Comparison of ENCODE assay signal across 10 cellular contexts in the genomic region with DNA sequence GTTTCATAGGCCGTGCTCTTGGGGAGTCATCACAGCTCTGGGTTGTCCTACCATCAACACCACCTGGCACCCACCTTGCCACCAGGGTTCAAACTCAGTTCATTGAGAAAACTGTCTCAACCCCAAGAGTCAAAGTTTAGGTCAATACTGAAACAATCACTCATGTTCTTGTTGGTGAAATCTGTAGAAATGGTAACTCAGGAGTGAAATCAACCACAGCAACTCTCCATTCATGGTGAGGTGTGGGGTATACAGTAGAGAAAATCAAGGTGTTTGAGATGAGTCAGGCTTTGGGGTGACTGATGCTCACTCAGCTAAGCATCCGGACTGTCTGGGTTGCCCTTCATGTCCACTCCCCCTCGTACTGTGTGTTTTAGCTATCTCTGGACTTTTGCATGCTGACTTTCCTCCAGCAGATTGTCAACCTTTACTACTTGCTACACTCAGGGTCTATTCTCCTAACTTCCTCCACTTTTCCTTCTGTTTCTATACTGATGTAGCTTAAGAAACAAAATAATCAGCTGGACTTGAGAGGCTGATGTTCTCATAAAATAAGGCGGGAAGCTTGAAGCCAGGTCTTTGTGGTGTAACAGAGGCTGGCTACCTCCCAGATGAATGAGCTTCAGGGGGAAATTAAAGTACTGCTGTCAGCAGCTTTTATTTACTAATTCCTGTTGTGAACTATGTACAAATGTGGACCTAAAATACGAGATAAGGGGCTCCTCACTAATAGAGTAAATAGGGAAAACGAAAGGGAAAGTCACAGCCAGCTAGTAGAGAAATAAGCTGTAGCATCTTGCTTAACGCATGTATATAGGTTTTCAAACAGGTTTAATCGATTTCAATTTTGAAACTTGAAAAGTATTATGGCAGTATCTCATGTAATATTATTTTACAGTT.
DNase-seq lines count a peak whose midpoint lies in the region; ATAC-seq and TF ChIP-seq lines count a peak whose summit lies in the region.
"Had no signal": no experiment of that assay in that cellular context is flagged by ENCODE, and none has a peak within 500 bp of the region (broad histone marks: within the 10 kb centered on the region; RNA-seq: fewer than 3 reads in every experiment).

No MANE protein-coding gene starts in this region.

- peak; percentile 21 for DNase-seq in activated T-cell treated with anti-CD3 and anti-CD28 coated beads for 48 hours (ENCODE audit: low read depth)
- no peak for DNase-seq in activated T-cell treated with anti-CD3 and anti-CD28 coated beads, Interleukin-2, amount 50 U/mL, for 1 hour
- no peak for DNase-seq in mammary epithelial cell
- DNase-seq in stimulated activated effector memory CD8-positive, alpha-beta T cell treated with anti-CD3 and anti-CD28 coated beads, Interleukin-12 subunit alpha, Interleukin-12 subunit beta, amount 100 ng/mL, for 72 hours (ENCODE audit: low spot score in 2 of 2) = no peak
- no peak for DNase-seq in neural progenitor cell (ENCODE audit: low spot score)
- no peak for DNase-seq in SW480 (ENCODE audit: low spot score)
- no peak for DNase-seq in coronary artery (ENCODE audit: low spot score)
- DNase-seq: AML-193 had no signal

- no peaks in the 10 kb centered on the region for H3K9me3 ChIP-seq in mammary epithelial cell (replicated peaks; ENCODE audit: insufficient read depth, low read length)
- H3K9me3 ChIP-seq in neural progenitor cell (ENCODE audit: low read depth) = no peaks in the 10 kb centered on the region

- BruUV-seq in mammary epithelial cell (replicated peaks; lab: Mats Ljungman, UMichigan) = TSS peak; percentile 51

- 81% methylated on average over 8 of the region's 8 CpGs for WGBS in mammary epithelial cell (ENCODE audit: low coverage, missing lambda C conversion rate)

- H3K9ac ChIP-seq in mammary epithelial cell (ENCODE audit: insufficient read depth, low read length) (no peak overlapping the region), neural progenitor cell (no peak overlapping the region)

- peaks cover 6% of the 10 kb centered on the region for H3K36me3 Mint-ChIP-seq in stimulated activated effector memory CD8-positive, alpha-beta T cell treated with anti-CD3 and anti-CD28 coated beads, Interleukin-12 subunit alpha, Interleukin-12 subunit beta, amount 100 ng/mL, for 72 hours
- H3K36me3 Mint-ChIP-seq in neural progenitor cell = no peaks in the 10 kb centered on the region

- H3K27ac ChIP-seq in mammary epithelial cell (ENCODE audit: insufficient read depth, low read depth, low read length) (no peak overlapping the region), neural progenitor cell (no peak overlapping the region), coronary artery (no peak overlapping the region)

- H3K4me3 Mint-ChIP-seq in stimulated activated effector memory CD8-positive, alpha-beta T cell treated with anti-CD3 and anti-CD28 coated beads, Interleukin-12 subunit alpha, Interleukin-12 subunit beta, amount 100 ng/mL, for 72 hours = peak overlapping the region; percentile 48
- no peak overlapping the region for H3K4me3 Mint-ChIP-seq in neural progenitor cell
- H3K4me3 Mint-ChIP-seq: GM23338 had no signal

- in situ Hi-C loops in mammary epithelial cell (cut with MboI; ENCODE audit: low sequenced_read_pairs in 2 of 2) = loop anchor here (10.0 to 25.0 kb wide), 5 partner anchors 110 to 1415 kb away; a partner anchor contains a TSS

- CTCF ChIA-PET in mammary epithelial cell (lab: Charles Lee; ENCODE audit: low non-redundant PET) = interaction anchor here (0.6 kb wide), 1 partner anchor 1200 kb away, joined by 5 read pairs; no protein-coding TSS in a partner anchor

- TF ChIP-seq CTCF in mammary epithelial cell (conservative IDR thresholded peaks at IDR 0.05 in 1 of 2, IDR thresholded peaks at IDR 0.05 in 1 of 2; ENCODE audit: extremely low read depth in 1 of 2, insufficient read depth in 1 of 2, low read depth in 1 of 2, low read length in 2 of 2) (no peak), neural progenitor cell (IDR thresholded peaks at IDR 0.05) (no peak), coronary artery (IDR thresholded peaks at IDR 0.05) (no peak)

- H2AFZ ChIP-seq in mammary epithelial cell (ENCODE audit: low read depth, low read length) = no peak overlapping the region
- no peak overlapping the region for H2AFZ ChIP-seq in neural progenitor cell (replicated peaks)
- H2AFZ ChIP-seq: GM23338 had no signal

- H4K20me1 ChIP-seq in mammary epithelial cell (ENCODE audit: insufficient read depth, low read length) (no peaks in the 10 kb centered on the region), neural progenitor cell (ENCODE audit: low read depth) (no peaks in the 10 kb centered on the region)

- H3K4me1 Mint-ChIP-seq in stimulated activated effector memory CD8-positive, alpha-beta T cell treated with anti-CD3 and anti-CD28 coated beads, Interleukin-12 subunit alpha, Interleukin-12 subunit beta, amount 100 ng/mL, for 72 hours = peaks cover 15% of the 10 kb centered on the region
- peaks cover 22% of the 10 kb centered on the region for H3K4me1 Mint-ChIP-seq in neural progenitor cell

- dilution Hi-C loops in mammary epithelial cell (cut with HindIII; ENCODE audit: low sequenced_read_pairs) = loop anchor here (10.0 kb wide), 1 partner anchor 108 kb away; no protein-coding TSS in a partner anchor

- no peaks in the 10 kb centered on the region for H3K9me3 Mint-ChIP-seq in stimulated activated effector memory CD8-positive, alpha-beta T cell treated with anti-CD3 and anti-CD28 coated beads, Interleukin-12 subunit alpha, Interleukin-12 subunit beta, amount 100 ng/mL, for 72 hours
- no peaks in the 10 kb centered on the region for H3K9me3 Mint-ChIP-seq in neural progenitor cell
- H3K9me3 Mint-ChIP-seq: GM23338 had no signal

- peak; percentile 68 for ATAC-seq in HG03439 (IDR thresholded peaks at IDR 0.05; ENCODE audit: unreplicated experiment)
- peak; percentile 96 for ATAC-seq in stimulated activated effector memory CD8-positive, alpha-beta T cell treated with anti-CD3 and anti-CD28 coated beads, Interleukin-12 subunit alpha, Interleukin-12 subunit beta, amount 100 ng/mL, for 72 hours

- no peak overlapping the region for H3K4me3 ChIP-seq in mammary epithelial cell (replicated peaks in 1 of 3; ENCODE audit: insufficient read depth in 1 of 3, low read depth in 2 of 3, low read length in 3 of 3)
- no peak overlapping the region for H3K4me3 ChIP-seq in neural progenitor cell
- no peak overlapping the region for H3K4me3 ChIP-seq in coronary artery
- H3K4me3 ChIP-seq: GM23338 had no signal

- no peaks in the 10 kb centered on the region for H3F3A ChIP-seq in neural progenitor cell (ENCODE audit: low read depth)

- peak overlapping the region; percentile 93 for H3K27ac Mint-ChIP-seq in stimulated activated effector memory CD8-positive, alpha-beta T cell treated with anti-CD3 and anti-CD28 coated beads, Interleukin-12 subunit alpha, Interleukin-12 subunit beta, amount 100 ng/mL, for 72 hours
- no peak overlapping the region for H3K27ac Mint-ChIP-seq in neural progenitor cell
- H3K27ac Mint-ChIP-seq: GM23338 had no signal

- peaks cover 4% of the 10 kb centered on the region for H3K36me3 ChIP-seq in mammary epithelial cell (ENCODE audit: insufficient read depth, low read length)
- no peaks in the 10 kb centered on the region for H3K36me3 ChIP-seq in neural progenitor cell

- H3K79me2 ChIP-seq in mammary epithelial cell (ENCODE audit: insufficient read depth, low read length) (peaks cover 3% of the 10 kb centered on the region), neural progenitor cell (ENCODE audit: low read depth) (no peaks in the 10 kb centered on the region)

- H3K27me3 ChIP-seq in mammary epithelial cell (ENCODE audit: insufficient read depth, low read length) = no peaks in the 10 kb centered on the region
- H3K27me3 ChIP-seq in neural progenitor cell = no peaks in the 10 kb centered on the region

- no peaks in the 10 kb centered on the region for H3K27me3 Mint-ChIP-seq in neural progenitor cell (ENCODE audit: insufficient read depth, low read depth)

- H3K4me1 ChIP-seq in mammary epithelial cell (ENCODE audit: insufficient read depth, low read length) (peaks cover 12% of the 10 kb centered on the region), neural progenitor cell (peaks cover 42% of the 10 kb centered on the region)

- H3K4me2 ChIP-seq in mammary epithelial cell (ENCODE audit: insufficient read depth, low read depth, low read length) (no peak overlapping the region), neural progenitor cell (no peak overlapping the region)
- H3K4me2 ChIP-seq: GM23338 had no signal

- intact Hi-C loops in mammary epithelial cell (cut with micrococcal nuclease) = no loop called here
